ENCODE assay signal across 29 cellular contexts in genomic region chr19:23351806-23352205, GRCh38.
"Had no signal": no experiment of that assay in that cellular context is flagged by ENCODE, and none has a peak within 500 bp of the region (broad histone marks: within the 10 kb centered on the region; RNA-seq: fewer than 3 reads in every experiment).

No MANE protein-coding gene starts in this region.

- H3K9me3 ChIP-seq: thyroid gland had no signal

- H3K4me3 ChIP-seq: neural progenitor cell, ovary, psoas muscle, skin epidermis, smooth muscle cell, thoracic aorta, thyroid gland, tibial nerve, upper lobe of right lung, uterus had no signal

- DNase-seq: naive thymus-derived CD4-positive, alpha-beta T cell; natural killer cell; occipital lobe; ovary; posterior cingulate gyrus; psoas muscle; right cardiac atrium; spleen; stimulated activated CD4-positive, alpha-beta T cell treated with anti-CD3 and anti-CD28 coated beads, Interleukin-12 subunit alpha, Interleukin-12 subunit beta, amount 100 ng/mL, for 4 hours; stimulated activated CD4-positive, alpha-beta T cell treated with anti-CD3 and anti-CD28 coated beads, Interleukin-1b, Interleukin-23, amount 100 ng/mL, for 48 hours; stimulated activated CD4-positive, alpha-beta T cell treated with anti-CD3 and anti-CD28 coated beads, Interleukin-4, amount 100 ng/mL, for 1 hour; stimulated activated CD4-positive, alpha-beta T cell treated with anti-CD3 and anti-CD28 coated beads, Interleukin-4, amount 100 ng/mL, for 4 hours; stimulated activated CD8-positive, alpha-beta memory T cell treated with anti-CD3 and anti-CD28 coated beads, Interleukin-4, amount 100 ng/mL, for 48 hours; stimulated activated naive CD4-positive, alpha-beta T cell; stimulated activated naive CD8-positive, alpha-beta T cell treated with anti-CD3 and anti-CD28 coated beads, Interleukin-15, amount 100 ng/mL, for 72 hours; stimulated activated naive CD8-positive, alpha-beta T cell treated with anti-CD3 and anti-CD28 coated beads, Interleukin-15, Interleukin-2, amounts not matched to agents 100 U/mL and 50 U/mL, for 24 hours; thyroid gland; upper lobe of right lung; uterus had no signal

- H3K27me3 ChIP-seq: neural progenitor cell, ovary, spleen, thyroid gland, tibial nerve, upper lobe of right lung, uterus had no signal

- H3K4me3 Mint-ChIP-seq: naive thymus-derived CD4-positive, alpha-beta T cell; natural killer cell; nephron; neural progenitor cell; stimulated activated memory B cell treated with anti-CD40 and anti-IgM and Interleukin-4, amounts not matched to agents 10 μg/mL and 1 μg/mL and 100 μg/mL, for 72 hours; stimulated activated naive CD8-positive, alpha-beta T cell treated with anti-CD3 and anti-CD28 coated beads, Interleukin-15, amount 100 ng/mL, for 72 hours; type B pancreatic cell had no signal

- H3K4me1 Mint-ChIP-seq: nephron, neural progenitor cell had no signal

- H3K4me1 ChIP-seq: neural progenitor cell, parathyroid adenoma, psoas muscle, spleen, thyroid gland, tibial nerve, upper lobe of right lung, uterus had no signal

- H3K27me3 Mint-ChIP-seq: naive thymus-derived CD4-positive, alpha-beta T cell; progenitor cell of endocrine pancreas; stimulated activated memory B cell treated with anti-CD40 and anti-IgM and Interleukin-4, amounts not matched to agents 10 μg/mL and 1 μg/mL and 100 μg/mL, for 72 hours; stimulated activated naive CD8-positive, alpha-beta T cell treated with anti-CD3 and anti-CD28 coated beads, Interleukin-15, amount 100 ng/mL, for 72 hours; type B pancreatic cell had no signal

- H3K27ac ChIP-seq: neural progenitor cell, ovary, parathyroid adenoma, psoas muscle, skin epidermis, spleen, thoracic aorta, thyroid gland, tibial nerve, upper lobe of right lung, uterus had no signal

- H3K27ac Mint-ChIP-seq: naive thymus-derived CD4-positive, alpha-beta T cell; natural killer cell; nephron; neural progenitor cell; stimulated activated memory B cell treated with anti-CD40 and anti-IgM and Interleukin-4, amounts not matched to agents 10 μg/mL and 1 μg/mL and 100 μg/mL, for 72 hours; stimulated activated naive CD8-positive, alpha-beta T cell treated with anti-CD3 and anti-CD28 coated beads, Interleukin-15, amount 100 ng/mL, for 72 hours; type B pancreatic cell had no signal

- H3K9ac ChIP-seq: neural progenitor cell, parathyroid adenoma had no signal

- H3K4me2 ChIP-seq: neural progenitor cell, smooth muscle cell had no signal

- H3K36me3 ChIP-seq: ovary, upper lobe of right lung, uterus had no signal

- H2AFZ ChIP-seq: neural progenitor cell, parathyroid adenoma had no signal
